ENCODE assay signal across 8 cellular contexts in genomic region chr6:73516712-73517489, GRCh38. TPM values are rescaled to one million over a fixed set of nuclear protein-coding genes. Genes with fewer than 3 reads are reported as not detected.
DNase-seq lines count a peak whose midpoint lies in the region; ATAC-seq and TF ChIP-seq lines count a peak whose summit lies in the region.

No MANE protein-coding gene starts in this region.

- POLR2A ChIA-PET in OCI-LY7 (lab: Charles Lee) = interaction anchor here (0.5 to 1.8 kb wide), 7 partner anchors 9 to 133 kb away, joined by 3 to 5 read pairs (median 3); no protein-coding TSS in a partner anchor

- H3K79me2 ChIP-seq in OCI-LY7 (ENCODE audit: insufficient read depth, low read depth, low read length) (peaks cover 36% of the 10 kb centered on the region; the same call in 1 of the 2 replicates), trophoblast cell (ENCODE audit: control insufficient read depth, insufficient read depth, low read length, poor library complexity) (peaks cover 14% of the 10 kb centered on the region)

- H3K9me2 ChIP-seq in OCI-LY7 (ENCODE audit: insufficient read depth, low read length) = no peaks in the 10 kb centered on the region

- H3K9me3 ChIP-seq in OCI-LY7 (ENCODE audit: low read length) (no peaks in the 10 kb centered on the region), duodenal mucosa (ENCODE audit: control insufficient read depth in 1 of 2, low read length in 2 of 2) (no peaks in the 10 kb centered on the region), trophoblast cell (ENCODE audit: insufficient read depth, low read depth, low read length) (no peaks in the 10 kb centered on the region)

- H3K27ac ChIP-seq in OCI-LY7 (ENCODE audit: low read depth, low read length, poor library complexity, severe bottlenecking) (peak overlapping the region; percentile 64), duodenal mucosa (ENCODE audit: low read depth, low read length) (no peak overlapping the region), trophoblast cell (ENCODE audit: low read depth, low read length) (peak overlapping the region; percentile 33)

- H3K4me2 ChIP-seq in OCI-LY7 (ENCODE audit: low read length) (peak overlapping the region; percentile 77), trophoblast cell (ENCODE audit: low read length) (peak overlapping the region; percentile 23)

- no peak overlapping the region for H2AK5ac ChIP-seq in trophoblast cell (ENCODE audit: low read length)

- no peak overlapping the region for H2BK120ac ChIP-seq in trophoblast cell (ENCODE audit: insufficient read depth, low read length, poor library complexity)

- no peaks in the 10 kb centered on the region for H3K27me3 ChIP-seq in duodenal mucosa (ENCODE audit: control insufficient read depth in 1 of 2, insufficient read depth in 2 of 2, low read length in 2 of 2)
- no peaks in the 10 kb centered on the region for H3K27me3 ChIP-seq in trophoblast cell (ENCODE audit: insufficient read depth, low read length)

- peaks cover 35% of the 10 kb centered on the region for H3K4me1 ChIP-seq in OCI-LY7 (ENCODE audit: insufficient read depth, low read length, poor library complexity, severe bottlenecking)
- H3K4me1 ChIP-seq in duodenal mucosa (ENCODE audit: control insufficient read depth in 1 of 2, insufficient read depth in 2 of 2, low read length in 2 of 2) = peaks cover 33 to 40% of the 10 kb centered on the region in 2 donors
- no peaks in the 10 kb centered on the region for H3K4me1 ChIP-seq in trophoblast cell (ENCODE audit: control insufficient read depth in 1 of 2, insufficient read depth in 2 of 2, low read length in 2 of 2)

- no CpG with 5 or more reads among the region's 4 CpGs for WGBS in trophoblast cell (ENCODE audit: extremely low coverage, insufficient coverage, insufficient read length)

- H2AFZ ChIP-seq in OCI-LY7 (ENCODE audit: low read length) (no peak overlapping the region), trophoblast cell (ENCODE audit: insufficient read depth, low read length, poor library complexity) (no peak overlapping the region)

- H3K9ac ChIP-seq in duodenal mucosa (ENCODE audit: low read depth in 1 of 2, low read length in 2 of 2) = peak overlapping the region in 1 of 2 donors; percentile 27
- no peak overlapping the region for H3K9ac ChIP-seq in trophoblast cell (ENCODE audit: low read length)

- BruUV-seq in OCI-LY7 (replicated peaks; lab: Mats Ljungman, UMichigan) = no TSS peak

- no peak overlapping the region for H4K12ac ChIP-seq in trophoblast cell (ENCODE audit: low read depth, low read length)

- no peak overlapping the region for H3K4ac ChIP-seq in trophoblast cell (ENCODE audit: low read depth, low read length)

- no peak overlapping the region for H3K23ac ChIP-seq in trophoblast cell (ENCODE audit: low read length)

- intact Hi-C loops in OCI-LY7 (cut with micrococcal nuclease; ENCODE audit: unreplicated experiment) = no loop called here

- H3K36me3 ChIP-seq in OCI-LY7 (ENCODE audit: insufficient read depth, low read length) (peaks cover 76% of the 10 kb centered on the region), duodenal mucosa (ENCODE audit: control insufficient read depth in 1 of 2, insufficient read depth in 2 of 2, low read length in 2 of 2) (peaks cover 35 to 49% of the 10 kb centered on the region in 2 donors), trophoblast cell (ENCODE audit: control insufficient read depth in 1 of 2, insufficient read depth in 2 of 2, low read length in 2 of 2) (peaks cover 19 to 36% of the 10 kb centered on the region in 2 experiments)

- peaks cover 27% of the 10 kb centered on the region for H4K20me1 ChIP-seq in OCI-LY7 (ENCODE audit: insufficient read depth, low read length)

- no peak overlapping the region for H3K14ac ChIP-seq in trophoblast cell (ENCODE audit: low read length)

- H4K8ac ChIP-seq in trophoblast cell (ENCODE audit: low read depth, low read length) = no peak overlapping the region

- DNase-seq in G401 (ENCODE audit: low spot score) (peak; percentile 25), OCI-LY7 (ENCODE audit: low spot score) (peak; percentile 14), trophoblast cell (peak in 1 of 2 donors; percentile 55), C1 segment of cervical spinal cord (lab: John Stamatoyannopoulos, UW) (no peak)

- no peak overlapping the region for H2BK5ac ChIP-seq in trophoblast cell (ENCODE audit: low read depth, low read length, poor library complexity)

- no peak overlapping the region for H4K91ac ChIP-seq in trophoblast cell (ENCODE audit: low read depth, low read length)

- CTCF ChIA-PET in OCI-LY7 (lab: Charles Lee; ENCODE audit: unreplicated experiment) = no interaction called here

- H3K79me1 ChIP-seq in trophoblast cell (ENCODE audit: low read length) = peaks cover 14% of the 10 kb centered on the region

- no peak for TF ChIP-seq CTCF in OCI-LY7 (conservative IDR thresholded peaks at IDR 0.05; ENCODE audit: low read length)

- H3K18ac ChIP-seq in trophoblast cell (ENCODE audit: low read length) = no peak overlapping the region

- H2BK12ac ChIP-seq in trophoblast cell (ENCODE audit: low read length) = no peak overlapping the region

- peak overlapping the region; percentile 58 for H3K4me3 ChIP-seq in OCI-LY7 (ENCODE audit: low read depth, low read length, poor library complexity, severe bottlenecking)
- peak overlapping the region; percentile 8 to 14 for H3K4me3 ChIP-seq in duodenal mucosa (ENCODE audit: low read depth in 1 of 2, low read length in 2 of 2)
- no peak overlapping the region for H3K4me3 ChIP-seq in trophoblast cell (ENCODE audit: low read depth, low read length)

- in situ Hi-C loops in G401 (cut with HindIII; ENCODE audit: low sequenced_read_pairs) = no loop called here

- ATAC-seq in GM18519 (IDR thresholded peaks at IDR 0.05; ENCODE audit: low FRiP score, unreplicated experiment) (no peak), HG02981 (IDR thresholded peaks at IDR 0.05; ENCODE audit: unreplicated experiment) (no peak), GM18511 (IDR thresholded peaks at IDR 0.05; ENCODE audit: unreplicated experiment) (no peak)

RNA-seq across cellular contexts. Expression of gene EEF1A1, which starts 3.9 kb away (rescaled TPM):
- total RNA-seq in G401 (2014; rRNA removed; shearing (Covaris generic)) = 15,038 and 17,549 TPM in 2 replicates
- 8,152 and 8,173 TPM in 2 replicates for total RNA-seq in OCI-LY7 (2014; rRNA removed; shearing (Covaris generic))
- 8,197 and 8,593 TPM in 2 replicates for total RNA-seq in OCI-LY7 (2022)
- polyA plus RNA-seq in trophoblast cell (2013) = 10,280 and 10,757 TPM in 2 replicates

RNA-seq across cellular contexts. Expression of gene MTO1, which starts 55.4 kb away (rescaled TPM):
- total RNA-seq in G401 (2014; rRNA removed; shearing (Covaris generic)) = 19.0 and 31.0 TPM in 2 replicates
- total RNA-seq in OCI-LY7 (2014; rRNA removed; shearing (Covaris generic)) = 44.0 and 63.8 TPM in 2 replicates
- total RNA-seq in OCI-LY7 (2022) = 72.5 and 90.3 TPM in 2 replicates
- polyA plus RNA-seq in trophoblast cell (2013) = 11.3 and 11.5 TPM in 2 replicates

Comparison
In these comparisons a context has a peak if more than half of its experiments do, and no peak if none do; other contexts are left out.
1. DNase-seq: peak in G401 (single experiment) and OCI-LY7 (single experiment); none in C1 segment of cervical spinal cord (0 of 14).